Comparison of ENCODE assay signal across 14 cellular contexts in the genomic region with DNA sequence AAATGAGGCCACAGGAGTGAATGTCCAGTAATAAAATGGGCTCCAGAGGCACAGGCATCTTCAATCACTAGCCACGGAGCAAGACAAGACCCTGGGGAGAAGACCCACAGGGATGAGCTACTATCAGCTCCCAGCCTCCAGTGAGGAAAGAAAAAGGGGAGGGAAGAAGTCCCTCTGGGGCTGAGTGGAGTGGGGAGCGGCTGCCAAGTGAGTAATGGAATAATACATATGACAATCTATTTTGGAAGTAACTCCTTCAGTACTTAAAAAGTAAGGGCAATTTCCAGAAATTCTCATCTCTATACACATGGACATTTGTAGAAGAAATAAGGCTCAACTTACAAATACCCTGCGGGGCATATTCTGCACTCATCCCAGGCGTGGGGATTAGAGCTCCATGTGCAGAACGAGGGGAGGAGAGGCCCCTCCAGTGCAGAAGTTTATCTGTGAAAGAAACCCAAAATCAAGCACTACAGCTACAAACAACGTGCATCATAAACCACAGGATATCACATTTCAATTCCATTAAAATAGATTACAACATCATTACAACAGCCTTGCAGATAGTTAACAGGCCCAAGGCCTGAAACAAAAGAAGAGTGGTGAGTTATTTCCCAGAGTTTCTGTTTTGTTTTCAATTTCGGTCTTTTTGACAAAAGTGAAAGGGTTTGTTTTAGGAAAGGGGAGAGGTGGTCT.
DNase-seq lines count a peak whose midpoint lies in the region; ATAC-seq and TF ChIP-seq lines count a peak whose summit lies in the region.
"Had no signal": no experiment of that assay in that cellular context is flagged by ENCODE, and none has a peak within 500 bp of the region (broad histone marks: within the 10 kb centered on the region; RNA-seq: fewer than 3 reads in every experiment).

No MANE protein-coding gene starts in this region.

- H3K4me3 Mint-ChIP-seq in stimulated activated naive CD8-positive, alpha-beta T cell treated with anti-CD3 and anti-CD28 coated beads, Interleukin-15, Interleukin-2, amounts not matched to agents 100 ng/mL and 50 ng/mL, for 24 hours, result no peak overlapping the region
- no peak overlapping the region for H3K4me3 Mint-ChIP-seq in stimulated activated naive CD8-positive, alpha-beta T cell treated with anti-CD3 and anti-CD28 coated beads, Interleukin-15, amount 100 ng/mL, for 72 hours
- H3K4me3 Mint-ChIP-seq in endothelial cell (ENCODE audit: unreplicated experiment), result no peak overlapping the region
- H3K4me3 Mint-ChIP-seq: neural crest cell had no signal

- H3K9ac ChIP-seq in fibroblast of lung (ENCODE audit: insufficient read depth, low read length), result no peak overlapping the region

- no peaks in the 10 kb centered on the region for H3K36me3 Mint-ChIP-seq in stimulated activated naive CD8-positive, alpha-beta T cell treated with anti-CD3 and anti-CD28 coated beads, Interleukin-15, Interleukin-2, amounts not matched to agents 100 ng/mL and 50 ng/mL, for 24 hours (ENCODE audit: low read depth)
- H3K36me3 Mint-ChIP-seq in endothelial cell (ENCODE audit: low read depth, unreplicated experiment), result no peaks in the 10 kb centered on the region

- H3K9me3 ChIP-seq in fibroblast of lung (ENCODE audit: control insufficient read depth, insufficient read depth, low read depth, low read length), result no peaks in the 10 kb centered on the region

- no peak for DNase-seq in stimulated activated naive CD8-positive, alpha-beta T cell treated with anti-CD3 and anti-CD28 coated beads, Interleukin-15, amount 100 ng/mL, for 72 hours
- DNase-seq in OCI-M1 (lab: John Stamatoyannopoulos, UW), result peak; percentile 81
- DNase-seq in fibroblast of lung (ENCODE audit: low read depth in 2 of 2), result peak; percentile 35 to 50
- DNase-seq in NCI-H1048 (lab: John Stamatoyannopoulos, UW), result no peak
- DNase-seq in endothelial cell (ENCODE audit: low spot score), result no peak
- DNase-seq in NCI-H1092 treated with DMSO at 0.1 percent for 48 hours (lab: John Stamatoyannopoulos, UW), result no peak
- DNase-seq: activated CD8-positive, alpha-beta memory T cell treated with anti-CD3 and anti-CD28 coated beads, Interleukin-2, amount 50 U/mL, for 48 hours; C1 segment of cervical spinal cord; GOT3; NCI-H1436 treated with DMSO at 0.1 percent for 48 hours; stimulated activated naive CD4-positive, alpha-beta T cell treated with Interleukin-2 at 50 U/mL for 16 hours had no signal

- no peaks in the 10 kb centered on the region for H3K79me2 ChIP-seq in fibroblast of lung (ENCODE audit: control insufficient read depth, insufficient read depth, low read length)

- H3K4me3 ChIP-seq in fibroblast of lung (replicated peaks in 1 of 4; ENCODE audit: control extremely low read depth in 1 of 4, insufficient read depth in 1 of 4, low read depth in 3 of 4, low read length in 4 of 4), result no peak overlapping the region

- no peaks in the 10 kb centered on the region for H3K36me3 ChIP-seq in fibroblast of lung (ENCODE audit: control insufficient read depth, insufficient read depth, low read length)

- no peaks in the 10 kb centered on the region for H4K20me1 ChIP-seq in fibroblast of lung (ENCODE audit: control insufficient read depth, extremely low read depth, insufficient read depth, low read length)

- no peaks in the 10 kb centered on the region for H3K4me1 ChIP-seq in fibroblast of lung (ENCODE audit: control insufficient read depth, extremely low read depth, insufficient read depth, low read length)

- no peak overlapping the region for H3K27ac ChIP-seq in fibroblast of lung (ENCODE audit: insufficient read depth, low read length)

- ATAC-seq in stimulated activated naive CD8-positive, alpha-beta T cell treated with anti-CD3 and anti-CD28 coated beads, Interleukin-15, amount 100 ng/mL, for 72 hours, result no peak
- ATAC-seq in HG03095 (IDR thresholded peaks at IDR 0.05; ENCODE audit: unreplicated experiment), result no peak

- no peaks in the 10 kb centered on the region for H3K27me3 ChIP-seq in fibroblast of lung (ENCODE audit: control insufficient read depth, insufficient read depth, low read length)

- H3K4me1 Mint-ChIP-seq in stimulated activated naive CD8-positive, alpha-beta T cell treated with anti-CD3 and anti-CD28 coated beads, Interleukin-15, Interleukin-2, amounts not matched to agents 100 ng/mL and 50 ng/mL, for 24 hours (ENCODE audit: low read depth), result peaks cover 13% of the 10 kb centered on the region
- H3K4me1 Mint-ChIP-seq in stimulated activated naive CD8-positive, alpha-beta T cell treated with anti-CD3 and anti-CD28 coated beads, Interleukin-15, amount 100 ng/mL, for 72 hours, result peaks cover 11% of the 10 kb centered on the region
- H3K4me1 Mint-ChIP-seq in endothelial cell (ENCODE audit: unreplicated experiment), result peaks cover 20% of the 10 kb centered on the region
- H3K4me1 Mint-ChIP-seq: neural crest cell had no signal

- H2AFZ ChIP-seq in fibroblast of lung (ENCODE audit: low read length), result no peak overlapping the region

- no peaks in the 10 kb centered on the region for H3K27me3 Mint-ChIP-seq in stimulated activated naive CD8-positive, alpha-beta T cell treated with anti-CD3 and anti-CD28 coated beads, Interleukin-15, Interleukin-2, amounts not matched to agents 100 ng/mL and 50 ng/mL, for 24 hours
- no peaks in the 10 kb centered on the region for H3K27me3 Mint-ChIP-seq in stimulated activated naive CD8-positive, alpha-beta T cell treated with anti-CD3 and anti-CD28 coated beads, Interleukin-15, amount 100 ng/mL, for 72 hours
- peaks cover 3% of the 10 kb centered on the region for H3K27me3 Mint-ChIP-seq in endothelial cell (ENCODE audit: unreplicated experiment)

- TF ChIP-seq CTCF in fibroblast of lung (conservative IDR thresholded peaks at IDR 0.05 in 1 of 2, IDR thresholded peaks at IDR 0.05 in 1 of 2; ENCODE audit: low read depth in 1 of 2, low read length in 2 of 2), result no peak
- no peak for TF ChIP-seq CTCF in endothelial cell (IDR thresholded peaks at IDR 0.05; ENCODE audit: unreplicated experiment)

- H3K27ac Mint-ChIP-seq in stimulated activated naive CD8-positive, alpha-beta T cell treated with anti-CD3 and anti-CD28 coated beads, Interleukin-15, Interleukin-2, amounts not matched to agents 100 ng/mL and 50 ng/mL, for 24 hours, result peak overlapping the region; percentile 67
- H3K27ac Mint-ChIP-seq in stimulated activated naive CD8-positive, alpha-beta T cell treated with anti-CD3 and anti-CD28 coated beads, Interleukin-15, amount 100 ng/mL, for 72 hours, result no peak overlapping the region
- H3K27ac Mint-ChIP-seq in endothelial cell (ENCODE audit: unreplicated experiment), result no peak overlapping the region

- no peak overlapping the region for H3K4me2 ChIP-seq in fibroblast of lung (ENCODE audit: extremely low read depth, insufficient read depth, low read length)

- H3K9me3 Mint-ChIP-seq in stimulated activated naive CD8-positive, alpha-beta T cell treated with anti-CD3 and anti-CD28 coated beads, Interleukin-15, Interleukin-2, amounts not matched to agents 100 ng/mL and 50 ng/mL, for 24 hours, result no peaks in the 10 kb centered on the region
- peaks cover 0 to 18% of the 10 kb centered on the region in 2 donors for H3K9me3 Mint-ChIP-seq in stimulated activated naive CD8-positive, alpha-beta T cell treated with anti-CD3 and anti-CD28 coated beads, Interleukin-15, amount 100 ng/mL, for 72 hours
- H3K9me3 Mint-ChIP-seq in endothelial cell (ENCODE audit: unreplicated experiment), result no peaks in the 10 kb centered on the region
- H3K9me3 Mint-ChIP-seq: neural crest cell had no signal

Comparison
In these comparisons a context has a peak if more than half of its experiments do, and no peak if none do; other contexts are left out.
1. DNase-seq: peak in OCI-M1 (single experiment) and fibroblast of lung (2 of 2); none in stimulated activated naive CD8-positive, alpha-beta T cell treated with anti-CD3 and anti-CD28 coated beads, Interleukin-15, amount 100 ng/mL, for 72 hours (0 of 2), NCI-H1048 (single experiment), endothelial cell (single experiment) and NCI-H1092 treated with DMSO at 0.1 percent for 48 hours (single experiment).